Comparison of ENCODE assay signal across 1 cellular context in genomic region chr4:76526585-76526990, GRCh38.
TF ChIP-seq lines count a peak whose summit lies in the region.

No MANE protein-coding gene starts in this region.

TF ChIP-seq in H1, 55 proteins besides CTCF, POLR2A, EP300 and RAD21:
- TF ChIP-seq CHD7 (IDR thresholded peaks at IDR 0.05; ENCODE audit: insufficient replicate concordance, low read length) (no peak), BACH1 (IDR thresholded peaks at IDR 0.05; ENCODE audit: low read length) (no peak), EZH2 (IDR thresholded peaks at IDR 0.05; ENCODE audit: low read depth, low read length, severe bottlenecking) (no peak), PHF8 (conservative IDR thresholded peaks at IDR 0.05; ENCODE audit: low read depth, low read length) (no peak), HDAC2 (IDR thresholded peaks at IDR 0.05; ENCODE audit: borderline replicate concordance in 1 of 2, low read depth in 2 of 2, low read length in 2 of 2) (no peak), FOSL1 (IDR thresholded peaks at IDR 0.05; ENCODE audit: insufficient read depth, low read depth, low read length) (no peak), SAP30 (IDR thresholded peaks at IDR 0.05; ENCODE audit: insufficient read depth, insufficient replicate concordance, low read length) (no peak), ASH2L (IDR thresholded peaks at IDR 0.05; ENCODE audit: low read length) (no peak)
